ENCODE assay signal across 27 cellular contexts in genomic region chr1:29309621-29310020, GRCh38.
"Had no signal": no experiment of that assay in that cellular context is flagged by ENCODE, and none has a peak within 500 bp of the region (broad histone marks: within the 10 kb centered on the region; RNA-seq: fewer than 3 reads in every experiment).

No MANE protein-coding gene starts in this region.

- H3K27me3 Mint-ChIP-seq: activated B cell treated with CpG ODN at 0.5 μM for 24 hours; activated CD8-positive, alpha-beta T cell treated with anti-CD3 and anti-CD28 coated beads for 36 hours; activated naive CD4-positive, alpha-beta T cell treated with anti-CD3 and anti-CD28 coated beads, Interleukin-2, amount 50 U/mL, for 24 hours; activated naive CD8-positive, alpha-beta T cell treated with anti-CD3 and anti-CD28 coated beads for 36 hours; activated naive CD8-positive, alpha-beta T cell treated with anti-CD3 and anti-CD28 coated beads, Interleukin-2, amount 50 U/mL, for 24 hours had no signal

- H3K4me1 ChIP-seq: adrenal gland, body of pancreas, colonic mucosa, esophagus squamous epithelium, gastroesophageal sphincter had no signal

- H3K27me3 ChIP-seq: adrenal gland, body of pancreas, colonic mucosa, esophagus squamous epithelium, gastroesophageal sphincter had no signal

- ATAC-seq: activated CD4-positive, CD25-positive, alpha-beta regulatory T cell treated with anti-CD3 and anti-CD28 coated beads, Interleukin-2, amount 50 U/mL, for 24 hours; activated CD8-positive, alpha-beta T cell treated with anti-CD3 and anti-CD28 coated beads for 36 hours; activated naive CD8-positive, alpha-beta T cell treated with anti-CD3 and anti-CD28 coated beads, Interleukin-2, amount 50 U/mL, for 24 hours; body of pancreas; gastroesophageal sphincter had no signal

- H3K9me3 Mint-ChIP-seq: activated B cell treated with CpG ODN at 0.5 μM for 24 hours; activated CD8-positive, alpha-beta T cell treated with anti-CD3 and anti-CD28 coated beads for 36 hours; activated naive CD4-positive, alpha-beta T cell treated with anti-CD3 and anti-CD28 coated beads for 36 hours; activated naive CD4-positive, alpha-beta T cell treated with anti-CD3 and anti-CD28 coated beads, Interleukin-2, amount 50 U/mL, for 24 hours; activated naive CD8-positive, alpha-beta T cell treated with anti-CD3 and anti-CD28 coated beads for 36 hours; activated naive CD8-positive, alpha-beta T cell treated with anti-CD3 and anti-CD28 coated beads, Interleukin-2, amount 50 U/mL, for 24 hours; activated T-helper 1 cell treated with anti-CD3 and anti-CD28 coated beads, Interleukin-12 subunit alpha, Interleukin-12 subunit beta, Interleukin-2, Interleukin-4 antibody, amounts not matched to agents 30 ng/mL and 10 ng/mL and 1 ng/mL, durations not matched to agents 14 hours and 24 hours and 36 hours; activated T-helper 2 cell treated with anti-CD3 and anti-CD28 coated beads, Interferon-gamma antibody, Interleukin-2, Interleukin-4, amounts not matched to agents 10 μg/mL and 5 μg/mL and 100 μg/mL, durations not matched to agents 14 hours and 24 hours and 36 hours had no signal

- H3K27ac ChIP-seq: adrenal gland, body of pancreas, colonic mucosa, epithelial cell of prostate, esophagus squamous epithelium, gastroesophageal sphincter had no signal

- H3K9me3 ChIP-seq: adrenal gland, body of pancreas, colonic mucosa, esophagus squamous epithelium, gastroesophageal sphincter had no signal

- H3K27ac Mint-ChIP-seq: activated B cell treated with CpG ODN at 0.5 μM for 24 hours; activated CD8-positive, alpha-beta T cell treated with anti-CD3 and anti-CD28 coated beads for 36 hours; activated naive CD4-positive, alpha-beta T cell treated with anti-CD3 and anti-CD28 coated beads for 36 hours; activated naive CD4-positive, alpha-beta T cell treated with anti-CD3 and anti-CD28 coated beads, Interleukin-2, amount 50 U/mL, for 24 hours; activated naive CD8-positive, alpha-beta T cell treated with anti-CD3 and anti-CD28 coated beads for 36 hours; activated naive CD8-positive, alpha-beta T cell treated with anti-CD3 and anti-CD28 coated beads, Interleukin-2, amount 50 U/mL, for 24 hours; activated T-helper 1 cell treated with anti-CD3 and anti-CD28 coated beads, Interleukin-12 subunit alpha, Interleukin-12 subunit beta, Interleukin-2, Interleukin-4 antibody, amounts not matched to agents 30 ng/mL and 10 ng/mL and 1 ng/mL, durations not matched to agents 14 hours and 24 hours and 36 hours; activated T-helper 2 cell treated with anti-CD3 and anti-CD28 coated beads, Interferon-gamma antibody, Interleukin-2, Interleukin-4, amounts not matched to agents 10 μg/mL and 5 μg/mL and 100 μg/mL, durations not matched to agents 14 hours and 24 hours and 36 hours had no signal

- H3K4me3 Mint-ChIP-seq: activated B cell treated with CpG ODN at 0.5 μM for 24 hours; activated CD8-positive, alpha-beta T cell treated with anti-CD3 and anti-CD28 coated beads for 36 hours; activated naive CD4-positive, alpha-beta T cell treated with anti-CD3 and anti-CD28 coated beads for 36 hours; activated naive CD4-positive, alpha-beta T cell treated with anti-CD3 and anti-CD28 coated beads, Interleukin-2, amount 50 U/mL, for 24 hours; activated naive CD8-positive, alpha-beta T cell treated with anti-CD3 and anti-CD28 coated beads for 36 hours; activated naive CD8-positive, alpha-beta T cell treated with anti-CD3 and anti-CD28 coated beads, Interleukin-2, amount 50 U/mL, for 24 hours; activated T-helper 1 cell treated with anti-CD3 and anti-CD28 coated beads, Interleukin-12 subunit alpha, Interleukin-12 subunit beta, Interleukin-2, Interleukin-4 antibody, amounts not matched to agents 30 ng/mL and 10 ng/mL and 1 ng/mL, durations not matched to agents 14 hours and 24 hours and 36 hours had no signal

- H3K36me3 Mint-ChIP-seq: activated naive CD4-positive, alpha-beta T cell treated with anti-CD3 and anti-CD28 coated beads, Interleukin-2, amount 50 U/mL, for 24 hours; activated naive CD8-positive, alpha-beta T cell treated with anti-CD3 and anti-CD28 coated beads for 36 hours had no signal

- H3K4me1 Mint-ChIP-seq: activated B cell treated with CpG ODN at 0.5 μM for 24 hours; activated naive CD4-positive, alpha-beta T cell treated with anti-CD3 and anti-CD28 coated beads, Interleukin-2, amount 50 U/mL, for 24 hours; activated naive CD8-positive, alpha-beta T cell treated with anti-CD3 and anti-CD28 coated beads for 36 hours; activated naive CD8-positive, alpha-beta T cell treated with anti-CD3 and anti-CD28 coated beads, Interleukin-2, amount 50 U/mL, for 24 hours had no signal

- DNase-seq: activated B cell treated with CpG ODN at 0.5 μM for 24 hours; activated CD4-positive, alpha-beta T cell treated with anti-CD3 and anti-CD28 coated beads for 48 hours; activated CD4-positive, alpha-beta T cell treated with anti-CD3 and anti-CD28 coated beads, Interleukin-2, amount 50 U/mL, for 1 hour; activated CD4-positive, alpha-beta T cell treated with anti-CD3 and anti-CD28 coated beads, Interleukin-2, amount 50 U/mL, for 48 hours; activated CD8-positive, alpha-beta memory T cell treated with anti-CD3 and anti-CD28 coated beads for 24 hours; activated CD8-positive, alpha-beta T cell treated with anti-CD3 and anti-CD28 coated beads for 36 hours; activated effector memory CD4-positive, alpha-beta T cell treated with anti-CD3 and anti-CD28 coated beads, Interleukin-2, amount 50 U/mL, for 16 hours; activated naive CD4-positive, alpha-beta T cell treated with anti-CD3 and anti-CD28 coated beads for 36 hours; activated naive CD8-positive, alpha-beta T cell treated with anti-CD3 and anti-CD28 coated beads for 36 hours; activated naive CD8-positive, alpha-beta T cell treated with anti-CD3 and anti-CD28 coated beads, Interleukin-2, amount 50 U/mL, for 24 hours; activated T-cell treated with anti-CD3 and anti-CD28 coated beads, Interleukin-2, amount 50 U/mL, for 1 hour; activated T-cell treated with anti-CD3 and anti-CD28 coated beads, Interleukin-2, amount 50 U/mL, for 48 hours; adrenal gland; amygdala; body of pancreas; caudate nucleus; colonic mucosa; effector CD8-positive, alpha-beta T cell; esophagus squamous epithelium; foreskin melanocyte; T-helper 2 cell had no signal
